In the genomic region with DNA sequence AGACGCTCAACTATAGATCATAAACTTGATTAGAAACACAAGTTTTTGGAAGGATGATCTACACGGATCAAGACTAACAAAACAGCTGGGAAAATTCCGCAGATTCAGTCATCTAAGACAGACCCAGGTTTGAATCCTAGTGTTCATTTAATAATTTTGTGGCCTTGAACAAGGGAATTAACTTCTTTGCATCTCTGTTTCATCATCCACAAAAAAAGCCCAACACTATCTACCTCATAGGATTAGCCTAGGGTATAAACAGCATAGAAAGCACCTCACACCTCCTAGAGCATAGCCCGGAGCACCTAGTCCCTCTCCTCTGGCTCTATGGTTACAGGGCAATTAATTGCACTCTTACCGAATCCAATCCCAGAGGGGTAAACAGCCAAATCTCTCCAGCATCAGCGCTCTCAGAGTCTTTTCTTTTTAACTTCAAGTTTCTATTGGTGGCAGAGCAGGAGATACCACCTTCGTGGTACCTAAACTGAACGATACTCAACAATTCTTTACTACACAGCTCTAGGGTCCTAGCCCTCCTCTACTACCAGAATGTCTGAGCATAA, we compare ENCODE assay signal across 1 cellular context.
TF ChIP-seq lines count a peak whose summit lies in the region.

No MANE protein-coding gene starts in this region.

TF ChIP-seq in GM12878, 131 proteins besides CTCF, POLR2A, EP300 and RAD21:
- TF ChIP-seq STAT3 (IDR thresholded peaks at IDR 0.05; ENCODE audit: low read depth, low read length) (no peak), ATF7 (IDR thresholded peaks at IDR 0.05; ENCODE audit: low read depth) (no peak), SRF (IDR thresholded peaks at IDR 0.05; ENCODE audit: low read depth in 2 of 2, low read length in 2 of 2) (no peak), SMAD5 (IDR thresholded peaks at IDR 0.05; ENCODE audit: low read depth) (no peak), POU2F2 (IDR thresholded peaks at IDR 0.05; ENCODE audit: borderline replicate concordance, low read depth, low read length) (no peak), MEF2A (IDR thresholded peaks at IDR 0.05; ENCODE audit: insufficient read depth, low read depth, low read length) (no peak), YY1 (IDR thresholded peaks at IDR 0.05; ENCODE audit: low read depth, low read length) (no peak)
- TF ChIP-seq, protein P1, sequence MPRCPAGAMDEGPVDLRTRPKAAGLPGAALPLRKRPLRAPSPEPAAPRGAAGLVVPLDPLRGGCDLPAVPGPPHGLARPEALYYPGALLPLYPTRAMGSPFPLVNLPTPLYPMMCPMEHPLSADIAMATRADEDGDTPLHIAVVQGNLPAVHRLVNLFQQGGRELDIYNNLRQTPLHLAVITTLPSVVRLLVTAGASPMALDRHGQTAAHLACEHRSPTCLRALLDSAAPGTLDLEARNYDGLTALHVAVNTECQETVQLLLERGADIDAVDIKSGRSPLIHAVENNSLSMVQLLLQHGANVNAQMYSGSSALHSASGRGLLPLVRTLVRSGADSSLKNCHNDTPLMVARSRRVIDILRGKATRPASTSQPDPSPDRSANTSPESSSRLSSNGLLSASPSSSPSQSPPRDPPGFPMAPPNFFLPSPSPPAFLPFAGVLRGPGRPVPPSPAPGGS (IDR thresholded peaks at IDR 0.05; ENCODE audit: borderline replicate concordance, insufficient read depth, low read depth, low read length, poor library complexity, severe bottlenecking), result no peak
- TF ChIP-seq, protein P2, sequence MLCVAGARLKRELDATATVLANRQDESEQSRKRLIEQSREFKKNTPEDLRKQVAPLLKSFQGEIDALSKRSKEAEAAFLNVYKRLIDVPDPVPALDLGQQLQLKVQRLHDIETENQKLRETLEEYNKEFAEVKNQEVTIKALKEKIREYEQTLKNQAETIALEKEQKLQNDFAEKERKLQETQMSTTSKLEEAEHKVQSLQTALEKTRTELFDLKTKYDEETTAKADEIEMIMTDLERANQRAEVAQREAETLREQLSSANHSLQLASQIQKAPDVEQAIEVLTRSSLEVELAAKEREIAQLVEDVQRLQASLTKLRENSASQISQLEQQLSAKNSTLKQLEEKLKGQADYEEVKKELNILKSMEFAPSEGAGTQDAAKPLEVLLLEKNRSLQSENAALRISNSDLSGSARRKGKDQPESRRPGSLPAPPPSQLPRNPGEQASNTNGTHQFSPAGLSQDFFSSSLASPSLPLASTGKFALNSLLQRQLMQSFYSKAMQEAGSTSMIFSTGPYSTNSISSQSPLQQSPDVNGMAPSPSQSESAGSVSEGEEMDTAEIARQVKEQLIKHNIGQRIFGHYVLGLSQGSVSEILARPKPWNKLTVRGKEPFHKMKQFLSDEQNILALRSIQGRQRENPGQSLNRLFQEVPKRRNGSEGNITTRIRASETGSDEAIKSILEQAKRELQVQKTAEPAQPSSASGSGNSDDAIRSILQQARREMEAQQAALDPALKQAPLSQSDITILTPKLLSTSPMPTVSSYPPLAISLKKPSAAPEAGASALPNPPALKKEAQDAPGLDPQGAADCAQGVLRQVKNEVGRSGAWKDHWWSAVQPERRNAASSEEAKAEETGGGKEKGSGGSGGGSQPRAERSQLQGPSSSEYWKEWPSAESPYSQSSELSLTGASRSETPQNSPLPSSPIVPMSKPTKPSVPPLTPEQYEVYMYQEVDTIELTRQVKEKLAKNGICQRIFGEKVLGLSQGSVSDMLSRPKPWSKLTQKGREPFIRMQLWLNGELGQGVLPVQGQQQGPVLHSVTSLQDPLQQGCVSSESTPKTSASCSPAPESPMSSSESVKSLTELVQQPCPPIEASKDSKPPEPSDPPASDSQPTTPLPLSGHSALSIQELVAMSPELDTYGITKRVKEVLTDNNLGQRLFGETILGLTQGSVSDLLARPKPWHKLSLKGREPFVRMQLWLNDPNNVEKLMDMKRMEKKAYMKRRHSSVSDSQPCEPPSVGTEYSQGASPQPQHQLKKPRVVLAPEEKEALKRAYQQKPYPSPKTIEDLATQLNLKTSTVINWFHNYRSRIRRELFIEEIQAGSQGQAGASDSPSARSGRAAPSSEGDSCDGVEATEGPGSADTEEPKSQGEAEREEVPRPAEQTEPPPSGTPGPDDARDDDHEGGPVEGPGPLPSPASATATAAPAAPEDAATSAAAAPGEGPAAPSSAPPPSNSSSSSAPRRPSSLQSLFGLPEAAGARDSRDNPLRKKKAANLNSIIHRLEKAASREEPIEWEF (IDR thresholded peaks at IDR 0.05; ENCODE audit: insufficient replicate concordance, low read depth, low read length), result no peak
- TF ChIP-seq, protein P3, sequence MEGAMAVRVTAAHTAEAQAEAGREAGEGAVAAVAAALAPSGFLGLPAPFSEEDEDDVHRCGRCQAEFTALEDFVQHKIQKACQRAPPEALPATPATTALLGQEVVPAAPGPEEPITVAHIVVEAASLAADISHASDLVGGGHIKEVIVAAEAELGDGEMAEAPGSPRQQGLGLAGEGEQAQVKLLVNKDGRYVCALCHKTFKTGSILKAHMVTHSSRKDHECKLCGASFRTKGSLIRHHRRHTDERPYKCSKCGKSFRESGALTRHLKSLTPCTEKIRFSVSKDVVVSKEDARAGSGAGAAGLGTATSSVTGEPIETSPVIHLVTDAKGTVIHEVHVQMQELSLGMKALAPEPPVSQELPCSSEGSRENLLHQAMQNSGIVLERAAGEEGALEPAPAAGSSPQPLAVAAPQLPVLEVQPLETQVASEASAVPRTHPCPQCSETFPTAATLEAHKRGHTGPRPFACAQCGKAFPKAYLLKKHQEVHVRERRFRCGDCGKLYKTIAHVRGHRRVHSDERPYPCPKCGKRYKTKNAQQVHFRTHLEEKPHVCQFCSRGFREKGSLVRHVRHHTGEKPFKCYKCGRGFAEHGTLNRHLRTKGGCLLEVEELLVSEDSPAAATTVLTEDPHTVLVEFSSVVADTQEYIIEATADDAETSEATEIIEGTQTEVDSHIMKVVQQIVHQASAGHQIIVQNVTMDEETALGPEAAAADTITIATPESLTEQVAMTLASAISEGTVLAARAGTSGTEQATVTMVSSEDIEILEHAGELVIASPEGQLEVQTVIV (IDR thresholded peaks at IDR 0.05; ENCODE audit: borderline replicate concordance, partially characterized antibody), result no peak
- TF ChIP-seq, protein P4, sequence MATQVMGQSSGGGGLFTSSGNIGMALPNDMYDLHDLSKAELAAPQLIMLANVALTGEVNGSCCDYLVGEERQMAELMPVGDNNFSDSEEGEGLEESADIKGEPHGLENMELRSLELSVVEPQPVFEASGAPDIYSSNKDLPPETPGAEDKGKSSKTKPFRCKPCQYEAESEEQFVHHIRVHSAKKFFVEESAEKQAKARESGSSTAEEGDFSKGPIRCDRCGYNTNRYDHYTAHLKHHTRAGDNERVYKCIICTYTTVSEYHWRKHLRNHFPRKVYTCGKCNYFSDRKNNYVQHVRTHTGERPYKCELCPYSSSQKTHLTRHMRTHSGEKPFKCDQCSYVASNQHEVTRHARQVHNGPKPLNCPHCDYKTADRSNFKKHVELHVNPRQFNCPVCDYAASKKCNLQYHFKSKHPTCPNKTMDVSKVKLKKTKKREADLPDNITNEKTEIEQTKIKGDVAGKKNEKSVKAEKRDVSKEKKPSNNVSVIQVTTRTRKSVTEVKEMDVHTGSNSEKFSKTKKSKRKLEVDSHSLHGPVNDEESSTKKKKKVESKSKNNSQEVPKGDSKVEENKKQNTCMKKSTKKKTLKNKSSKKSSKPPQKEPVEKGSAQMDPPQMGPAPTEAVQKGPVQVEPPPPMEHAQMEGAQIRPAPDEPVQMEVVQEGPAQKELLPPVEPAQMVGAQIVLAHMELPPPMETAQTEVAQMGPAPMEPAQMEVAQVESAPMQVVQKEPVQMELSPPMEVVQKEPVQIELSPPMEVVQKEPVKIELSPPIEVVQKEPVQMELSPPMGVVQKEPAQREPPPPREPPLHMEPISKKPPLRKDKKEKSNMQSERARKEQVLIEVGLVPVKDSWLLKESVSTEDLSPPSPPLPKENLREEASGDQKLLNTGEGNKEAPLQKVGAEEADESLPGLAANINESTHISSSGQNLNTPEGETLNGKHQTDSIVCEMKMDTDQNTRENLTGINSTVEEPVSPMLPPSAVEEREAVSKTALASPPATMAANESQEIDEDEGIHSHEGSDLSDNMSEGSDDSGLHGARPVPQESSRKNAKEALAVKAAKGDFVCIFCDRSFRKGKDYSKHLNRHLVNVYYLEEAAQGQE (IDR thresholded peaks at IDR 0.05; ENCODE audit: low read depth, low read length), result no peak
